ENCODE assay signal across 8 cellular contexts in genomic region chr1:6180215-6180577, GRCh38. TPM values are rescaled to one million over a fixed set of nuclear protein-coding genes. Genes with fewer than 3 reads are reported as not detected.
DNase-seq lines count a peak whose midpoint lies in the region; TF ChIP-seq lines count a peak whose summit lies in the region.

Gene CHD5, minus strand, starts transcription at chr1:6180321. Its CDS starts 298 bp downstream, at chr1:6180023.

- peaks cover 46 to 65% (median 49%) of the 10 kb centered on the region in 3 donors for H3K27me3 Mint-ChIP-seq in CD14-positive monocyte (ENCODE audit: low read depth in 3 of 3)

- H3K36me3 ChIP-seq in SK-N-MC (ENCODE audit: insufficient read depth, low read length) (peaks cover 11% of the 10 kb centered on the region), iPS-18a (ENCODE audit: control insufficient read depth, low read depth, low read length) (peaks cover 7% of the 10 kb centered on the region), thymus (ENCODE audit: control insufficient read depth, insufficient read depth) (no peaks in the 10 kb centered on the region)

- no peak within 1 kb of the TSS for H3K27ac Mint-ChIP-seq in CD14-positive monocyte

- intact Hi-C loops in CD14-positive monocyte (cut with micrococcal nuclease), result no loop called here

- peak; percentile 40 for DNase-seq in activated T-cell treated with anti-CD3 and anti-CD28 coated beads, Interleukin-2, amount 50 U/mL, for 1 hour
- DNase-seq in activated T-cell treated with anti-CD3 and anti-CD28 coated beads for 4 hours (no peak), SK-N-MC (ENCODE audit: low read depth, low spot score) (no peak), SW480 (ENCODE audit: low spot score) (no peak), CD14-positive monocyte (ENCODE audit: low spot score) (no peak)
- no peak for DNase-seq in stimulated activated CD4-positive, alpha-beta T cell treated with anti-CD3 and anti-CD28 coated beads, Interleukin-4, amount 100 ng/mL, for 1 hour

- H3K4me1 ChIP-seq in iPS-18a (ENCODE audit: control insufficient read depth, low read depth, low read length), result peaks cover 6% of the 10 kb centered on the region
- H3K4me1 ChIP-seq in thymus (ENCODE audit: control insufficient read depth, insufficient read depth, low read length), result peaks cover 4% of the 10 kb centered on the region

- no peak within 1 kb of the TSS for H3K9ac ChIP-seq in SK-N-MC (ENCODE audit: insufficient read length)
- no peak within 1 kb of the TSS for H3K9ac ChIP-seq in iPS-18a (ENCODE audit: low read length)

- no peak for TF ChIP-seq CTCF in CD14-positive monocyte (IDR thresholded peaks at IDR 0.05)

- H3K9me3 Mint-ChIP-seq in CD14-positive monocyte, result peaks cover 0 to 14% (median 8%) of the 10 kb centered on the region in 7 donors

- H3K27ac ChIP-seq in SK-N-MC (no peak within 1 kb of the TSS), iPS-18a (ENCODE audit: low read length) (no peak within 1 kb of the TSS), thymus (ENCODE audit: low read depth) (no peak within 1 kb of the TSS)

- WGBS in thymus, result 2% methylated on average over 46 of the region's 46 CpGs

- H3K9me3 ChIP-seq in SK-N-MC (ENCODE audit: low read depth, low read length), result no peaks in the 10 kb centered on the region
- no peaks in the 10 kb centered on the region for H3K9me3 ChIP-seq in iPS-18a (ENCODE audit: control insufficient read depth, low read depth, low read length)
- no peaks in the 10 kb centered on the region for H3K9me3 ChIP-seq in thymus (ENCODE audit: control insufficient read depth)

- H3K36me3 Mint-ChIP-seq in CD14-positive monocyte, result peaks cover 6 to 12% of the 10 kb centered on the region in 2 donors

- peak within 1 kb of the TSS in 1 of 2 donors; percentile 72 for H3K4me3 Mint-ChIP-seq in CD14-positive monocyte

- H3K27me3 ChIP-seq in iPS-18a (ENCODE audit: control insufficient read depth, insufficient read depth, low read length), result peaks cover 65% of the 10 kb centered on the region
- peaks cover 50% of the 10 kb centered on the region for H3K27me3 ChIP-seq in thymus (ENCODE audit: control insufficient read depth, insufficient read depth)

- H3K4me3 ChIP-seq in SK-N-MC (peak within 1 kb of the TSS; percentile 58), iPS-18a (ENCODE audit: low read length) (peak within 1 kb of the TSS; percentile 17), thymus (ENCODE audit: low read length) (peak within 1 kb of the TSS; percentile 21)

- H3K4me1 Mint-ChIP-seq in CD14-positive monocyte, result peaks cover 22% of the 10 kb centered on the region

RNA-seq across cellular contexts. Expression of gene CHD5, which starts in this region (rescaled TPM):
- polyA plus RNA-seq in thymus (0.98 TPM), CD14-positive monocyte (not detected)
